In genomic region chr2:233448220-233448559, GRCh38 we compare ENCODE assay signal across 9 cellular contexts.
A peak's percentile ranks its signal among the peaks of the same experiment; 100 is the strongest.
DNase-seq lines count a peak whose midpoint lies in the region; ATAC-seq and TF ChIP-seq lines count a peak whose summit lies in the region.
"Had no signal": no experiment of that assay in that cellular context is flagged by ENCODE, and none has a peak within 500 bp of the region (broad histone marks: within the 10 kb centered on the region; RNA-seq: fewer than 3 reads in every experiment).

No MANE protein-coding gene starts in this region.

- H2BK120ac ChIP-seq in H9 (ENCODE audit: low read depth, low read length, poor library complexity, severe bottlenecking), result no peak overlapping the region

- intact Hi-C loops in CD4-positive, alpha-beta memory T cell (cut with micrococcal nuclease), result no loop called here
- intact Hi-C loops in activated CD8-positive, alpha-beta T cell treated with anti-CD3 and anti-CD28 coated beads for 36 hours (cut with micrococcal nuclease), result loop anchor here (10.0 kb wide), 2 partner anchors 63 to 93 kb away; partner anchors contain the start of gene DGKD
- intact Hi-C loops in esophagus squamous epithelium (cut with DNase I), result loop anchor here (10.0 kb wide), 2 partner anchors 93 to 153 kb away; partner anchors contain the start of gene DGKD

- H3K18ac ChIP-seq in H9 (ENCODE audit: insufficient read length, low read depth, low read length), result no peak overlapping the region

- H3K23me2 ChIP-seq in H9 (ENCODE audit: insufficient read length, low read depth, low read length, poor library complexity, severe bottlenecking), result no peaks in the 10 kb centered on the region

- no peak overlapping the region for H3K4me2 ChIP-seq in H9 (ENCODE audit: insufficient read depth, insufficient read length, low read length)

- no peak overlapping the region for H4K8ac ChIP-seq in H9 (replicated peaks; ENCODE audit: insufficient read length, low read depth, low read length)

- H3K9ac ChIP-seq in H9 (ENCODE audit: extremely low read depth, insufficient read length, low read length), result no peak overlapping the region

- no peaks in the 10 kb centered on the region for H3K9me3 Mint-ChIP-seq in CD4-positive, alpha-beta memory T cell
- H3K9me3 Mint-ChIP-seq in H9, result no peaks in the 10 kb centered on the region; a peak in 1 of 5 replicates
- no peaks in the 10 kb centered on the region for H3K9me3 Mint-ChIP-seq in activated CD8-positive, alpha-beta T cell treated with anti-CD3 and anti-CD28 coated beads for 36 hours
- H3K9me3 Mint-ChIP-seq: activated naive CD4-positive, alpha-beta T cell treated with anti-CD3 and anti-CD28 coated beads, Interleukin-2, amount 50 U/mL, for 24 hours had no signal

- peaks cover 86% of the 10 kb centered on the region for H3K36me3 ChIP-seq in CD4-positive, alpha-beta memory T cell (ENCODE audit: insufficient read depth, low read length)
- H3K36me3 ChIP-seq in esophagus squamous epithelium, result peaks cover 0 to 90% (median 15%) of the 10 kb centered on the region in 3 donors

- no peaks in the 10 kb centered on the region for H3K79me1 ChIP-seq in H9 (ENCODE audit: insufficient read depth, low read depth, low read length, poor library complexity, severe bottlenecking)

- H3K56ac ChIP-seq in H9 (ENCODE audit: insufficient read length, low read depth, low read length), result no peak overlapping the region

- no peak for ATAC-seq in activated CD8-positive, alpha-beta T cell treated with anti-CD3 and anti-CD28 coated beads for 36 hours
- ATAC-seq in left lobe of liver (peak; percentile 9), GM19467 (IDR thresholded peaks at IDR 0.05; ENCODE audit: unreplicated experiment) (no peak)

- no peak for TF ChIP-seq POLR2A in esophagus squamous epithelium (IDR thresholded peaks at IDR 0.05)

- no peak overlapping the region for H2AFZ ChIP-seq in H9 (ENCODE audit: low read length)

- no peak overlapping the region for H3T11ph ChIP-seq in H9 (ENCODE audit: low read length)

- H3K4me1 Mint-ChIP-seq in CD4-positive, alpha-beta memory T cell, result peaks cover 6 to 13% (median 9%) of the 10 kb centered on the region in 4 donors
- peaks cover 7 to 15% of the 10 kb centered on the region in 2 experiments for H3K4me1 Mint-ChIP-seq in H9
- peaks cover 8% of the 10 kb centered on the region for H3K4me1 Mint-ChIP-seq in activated CD8-positive, alpha-beta T cell treated with anti-CD3 and anti-CD28 coated beads for 36 hours (ENCODE audit: low read depth)

- no peak overlapping the region for H4K91ac ChIP-seq in H9 (ENCODE audit: insufficient read length, low read depth, low read length)

- DNase-seq in CD4-positive, alpha-beta memory T cell, result no peak
- DNase-seq in H9 (peak; percentile 67), left lobe of liver (ENCODE audit: low spot score) (no peak), OCI-M2 (lab: John Stamatoyannopoulos, UW; ENCODE audit: unreplicated experiment) (no peak), cortex of kidney (lab: John Stamatoyannopoulos, UW) (no peak), esophagus squamous epithelium (lab: John Stamatoyannopoulos, UW) (no peak)
- DNase-seq in activated CD8-positive, alpha-beta T cell treated with anti-CD3 and anti-CD28 coated beads for 36 hours, result peak; percentile 34

- H3K4me3 Mint-ChIP-seq in CD4-positive, alpha-beta memory T cell, result no peak overlapping the region
- H3K4me3 Mint-ChIP-seq in H9, result no peak overlapping the region
- H3K4me3 Mint-ChIP-seq in activated CD8-positive, alpha-beta T cell treated with anti-CD3 and anti-CD28 coated beads for 36 hours, result no peak overlapping the region
- H3K4me3 Mint-ChIP-seq: activated naive CD4-positive, alpha-beta T cell treated with anti-CD3 and anti-CD28 coated beads, Interleukin-2, amount 50 U/mL, for 24 hours had no signal

- H3K27ac Mint-ChIP-seq in CD4-positive, alpha-beta memory T cell, result peak overlapping the region in 5 of 7 donors; percentile 4 to 72 (median 25)
- no peak overlapping the region for H3K27ac Mint-ChIP-seq in H9
- peak overlapping the region; percentile 50 for H3K27ac Mint-ChIP-seq in activated CD8-positive, alpha-beta T cell treated with anti-CD3 and anti-CD28 coated beads for 36 hours
- H3K27ac Mint-ChIP-seq: activated naive CD4-positive, alpha-beta T cell treated with anti-CD3 and anti-CD28 coated beads, Interleukin-2, amount 50 U/mL, for 24 hours had no signal

- H3K9me3 ChIP-seq in CD4-positive, alpha-beta memory T cell (ENCODE audit: control insufficient read depth in 1 of 2, low read length in 2 of 2), result no peaks in the 10 kb centered on the region
- no peaks in the 10 kb centered on the region for H3K9me3 ChIP-seq in H9 (ENCODE audit: control insufficient read depth, low read depth, low read length)
- H3K9me3 ChIP-seq in esophagus squamous epithelium, result no peaks in the 10 kb centered on the region

- H3K27me3 Mint-ChIP-seq in CD4-positive, alpha-beta memory T cell, result no peaks in the 10 kb centered on the region
- no peaks in the 10 kb centered on the region; the same call in 1 of the 2 replicates for H3K27me3 Mint-ChIP-seq in H9 (ENCODE audit: low read depth)
- H3K27me3 Mint-ChIP-seq in activated CD8-positive, alpha-beta T cell treated with anti-CD3 and anti-CD28 coated beads for 36 hours, result no peaks in the 10 kb centered on the region
- H3K27me3 Mint-ChIP-seq: activated naive CD4-positive, alpha-beta T cell treated with anti-CD3 and anti-CD28 coated beads, Interleukin-2, amount 50 U/mL, for 24 hours had no signal

- no peaks in the 10 kb centered on the region for H4K20me1 ChIP-seq in H9 (ENCODE audit: control insufficient read depth, insufficient read depth, insufficient read length)

- no peak overlapping the region for H2BK15ac ChIP-seq in H9 (ENCODE audit: low read depth, low read length)

- CTCF ChIA-PET in CD4-positive, alpha-beta memory T cell (lab: Charles Lee; ENCODE audit: partially characterized antibody), result interaction anchor here (8.0 to 12.9 kb wide), 2 partner anchors 25 to 46 kb away, joined by 156 to 510 read pairs; no protein-coding TSS in a partner anchor
- CTCF ChIA-PET in activated CD8-positive, alpha-beta T cell treated with anti-CD3 and anti-CD28 coated beads for 36 hours (lab: Charles Lee), result interaction anchor here (0.9 to 1.7 kb wide), 4 partner anchors 13 to 263 kb away, joined by 3 to 11 read pairs (median 4); no protein-coding TSS in a partner anchor

- H3K79me2 ChIP-seq in H9 (ENCODE audit: insufficient read depth, low read length), result no peaks in the 10 kb centered on the region

- no peak overlapping the region for H2BK12ac ChIP-seq in H9 (ENCODE audit: insufficient read length, low read depth, low read length)

- H3K4me3 ChIP-seq in CD4-positive, alpha-beta memory T cell (ENCODE audit: low read length in 2 of 2), result no peak overlapping the region
- H3K4me3 ChIP-seq in esophagus squamous epithelium, result no peak overlapping the region

- no peak overlapping the region for H3K23ac ChIP-seq in H9 (ENCODE audit: insufficient read length, low read depth, low read length)

- peaks cover 3% of the 10 kb centered on the region for H3K4me1 ChIP-seq in CD4-positive, alpha-beta memory T cell (ENCODE audit: insufficient read depth, low read length)
- 0 out of 2 replicates have a peak, but pooled peaks cover 2% of the 10 kb centered on the region for H3K4me1 ChIP-seq in H9 (ENCODE audit: insufficient read depth, low read length)
- peaks cover 0 to 19% (median 0%) of the 10 kb centered on the region in 3 donors for H3K4me1 ChIP-seq in esophagus squamous epithelium

- no peak overlapping the region for H4K5ac ChIP-seq in H9 (ENCODE audit: insufficient read length, low read depth, low read length)

- no peak overlapping the region for H3K27ac ChIP-seq in CD4-positive, alpha-beta memory T cell (ENCODE audit: low read depth, low read length)
- H3K27ac ChIP-seq in H9 (ENCODE audit: insufficient read length, low read depth, low read length), result no peak overlapping the region
- H3K27ac ChIP-seq in esophagus squamous epithelium, result no peak overlapping the region

- POLR2A ChIA-PET in CD4-positive, alpha-beta memory T cell (lab: Charles Lee; ENCODE audit: partially characterized antibody), result interaction anchor here (1.2 to 1.8 kb wide), 2 partner anchors 29 to 44 kb away, joined by 4 read pairs; no protein-coding TSS in a partner anchor
- POLR2A ChIA-PET in activated CD8-positive, alpha-beta T cell treated with anti-CD3 and anti-CD28 coated beads for 36 hours (lab: Charles Lee), result interaction anchor here (0.7 to 1.2 kb wide), 2 partner anchors 28 to 180 kb away, joined by 3 read pairs; no protein-coding TSS in a partner anchor

- H3K4ac ChIP-seq in H9 (ENCODE audit: low read depth, low read length), result no peak overlapping the region

- TF ChIP-seq CTCF in H9 (conservative IDR thresholded peaks at IDR 0.05) (peak; percentile 61; the same call in 2 of the 3 replicates), esophagus squamous epithelium (IDR thresholded peaks at IDR 0.05) (peak in 1 of 6 experiments; percentile 38)
- peak; percentile 9 for TF ChIP-seq CTCF in activated CD8-positive, alpha-beta T cell treated with anti-CD3 and anti-CD28 coated beads for 36 hours (IDR thresholded peaks at IDR 0.05)

- H2BK20ac ChIP-seq in H9 (ENCODE audit: low read depth, low read length, poor library complexity, severe bottlenecking), result no peak overlapping the region

- no CpG with 5 or more reads among the region's 11 CpGs for WGBS in H9 (ENCODE audit: extremely low coverage, insufficient read length, low lambda C conversion rate)
- WGBS in esophagus squamous epithelium, 2 donors, result 72 to 75% methylated on average over 8 to 11 of the region's 11 CpGs

- H3K14ac ChIP-seq in H9 (ENCODE audit: insufficient read depth, low read length), result no peak overlapping the region

- peaks cover 66 to 70% of the 10 kb centered on the region in 2 donors for H3K36me3 Mint-ChIP-seq in CD4-positive, alpha-beta memory T cell
- peaks cover 13 to 19% (median 14%) of the 10 kb centered on the region in 3 experiments for H3K36me3 Mint-ChIP-seq in H9 (ENCODE audit: insufficient read depth in 1 of 3, low read depth in 3 of 3)
- H3K36me3 Mint-ChIP-seq in activated CD8-positive, alpha-beta T cell treated with anti-CD3 and anti-CD28 coated beads for 36 hours (ENCODE audit: low read depth), result peaks cover 39% of the 10 kb centered on the region

- H2AK5ac ChIP-seq in H9 (ENCODE audit: insufficient read length, low read length), result no peak overlapping the region

- H3K27me3 ChIP-seq in CD4-positive, alpha-beta memory T cell (ENCODE audit: insufficient read depth, low read length), result no peaks in the 10 kb centered on the region
- H3K27me3 ChIP-seq in H9 (ENCODE audit: insufficient read depth, low read length), result no peaks in the 10 kb centered on the region
- H3K27me3 ChIP-seq in esophagus squamous epithelium, result no peaks in the 10 kb centered on the region

- H2BK5ac ChIP-seq in H9 (ENCODE audit: insufficient read length, low read length), result no peak overlapping the region

Comparison
In these comparisons a context has a peak if more than half of its experiments do, and no peak if none do; other contexts are left out.
1. DNase-seq: peak in H9 (single experiment) and activated CD8-positive, alpha-beta T cell treated with anti-CD3 and anti-CD28 coated beads for 36 hours (single experiment); none in CD4-positive, alpha-beta memory T cell (0 of 5), left lobe of liver (single experiment), OCI-M2 (single experiment), cortex of kidney (single experiment) and esophagus squamous epithelium (single experiment).
2. H3K27ac Mint-ChIP-seq: peak in CD4-positive, alpha-beta memory T cell (5 of 7) and activated CD8-positive, alpha-beta T cell treated with anti-CD3 and anti-CD28 coated beads for 36 hours (single experiment); none in H9 (0 of 3).